Comparison of ENCODE assay signal across 8 cellular contexts in genomic region chr14:23301288-23301968, GRCh38. TPM values are rescaled to one million over a fixed set of nuclear protein-coding genes. Genes with fewer than 3 reads are reported as not detected.
DNase-seq lines count a peak whose midpoint lies in the region; ATAC-seq and TF ChIP-seq lines count a peak whose summit lies in the region.

No MANE protein-coding gene starts in this region.

- intact Hi-C loops in heart right ventricle (cut with DNase I) (loop anchor here in 6 of 10 donors (1.0 to 10.0 kb wide), 6 partner anchors 15 to 843 kb away; partner anchors contain the start of genes HOMEZ (in 5 of the 6), PABPN1 (in 2 of the 6), EMC9 (in 1 of the 6) and PSME2 (in 1 of the 6)), posterior vena cava (cut with DNase I) (no loop called here), upper lobe of right lung (cut with DNase I) (no loop called here)

- H3K36me3 ChIP-seq in SU-DHL-6 (ENCODE audit: low read length): peaks cover 5% of the 10 kb centered on the region; the same call in 1 of the 2 replicates
- no peaks in the 10 kb centered on the region for H3K36me3 ChIP-seq in adipocyte (ENCODE audit: control insufficient read depth, insufficient read depth, low read length, severe bottlenecking)
- H3K36me3 ChIP-seq in heart right ventricle: peaks cover 0 to 31% (median 0%) of the 10 kb centered on the region in 9 donors
- peaks cover 18% of the 10 kb centered on the region for H3K36me3 ChIP-seq in upper lobe of right lung

- no peaks in the 10 kb centered on the region for H3K27me3 ChIP-seq in SU-DHL-6 (ENCODE audit: low read length)
- no peaks in the 10 kb centered on the region for H3K27me3 ChIP-seq in adipocyte (replicated peaks; ENCODE audit: control insufficient read depth, insufficient read depth, low read length)
- no peaks in the 10 kb centered on the region for H3K27me3 ChIP-seq in heart right ventricle
- no peaks in the 10 kb centered on the region for H3K27me3 ChIP-seq in upper lobe of right lung

- peak overlapping the region; percentile 88 for H2AFZ ChIP-seq in SU-DHL-6 (ENCODE audit: low read depth, low read length, severe bottlenecking)

- peak; percentile 95 for DNase-seq in NCI-H128 (lab: John Stamatoyannopoulos, UW; ENCODE audit: unreplicated experiment)
- DNase-seq in adipocyte (ENCODE audit: low read depth): peak; percentile 99
- peak; percentile 97 to 99 for DNase-seq in heart right ventricle
- DNase-seq in posterior vena cava (ENCODE audit: low spot score): peak; percentile 99
- DNase-seq in upper lobe of right lung: peak; percentile 100

- ATAC-seq in HG02763 (IDR thresholded peaks at IDR 0.05; ENCODE audit: unreplicated experiment) (peak; percentile 70), heart right ventricle (peak; percentile 83 to 92 (median 88)), upper lobe of right lung (peak; percentile 92)

- TF ChIP-seq CTCF in GM12875 (IDR thresholded peaks at IDR 0.05; ENCODE audit: borderline replicate concordance, insufficient read depth, low read depth, low read length): peak; percentile 86
- TF ChIP-seq CTCF in SU-DHL-6 (IDR thresholded peaks at IDR 0.05; ENCODE audit: insufficient read depth, low read length, poor library complexity, severe bottlenecking): peak; percentile 67
- TF ChIP-seq CTCF in heart right ventricle (IDR thresholded peaks at IDR 0.05): peak; percentile 51 to 94 (median 75)
- peak; percentile 65 for TF ChIP-seq CTCF in upper lobe of right lung (IDR thresholded peaks at IDR 0.05)

- peak overlapping the region; percentile 73 for H3K9ac ChIP-seq in SU-DHL-6 (ENCODE audit: low read length)
- peak overlapping the region; percentile 98 for H3K9ac ChIP-seq in adipocyte (ENCODE audit: low read length)

- no peaks in the 10 kb centered on the region for H4K20me1 ChIP-seq in SU-DHL-6 (ENCODE audit: low read depth, low read length)

- peak overlapping the region; percentile 74 for H3K4me2 ChIP-seq in SU-DHL-6 (ENCODE audit: low read depth, low read length, poor library complexity, severe bottlenecking)

- peak overlapping the region; percentile 75 for H3K27ac ChIP-seq in SU-DHL-6 (ENCODE audit: low read depth, low read length)
- H3K27ac ChIP-seq in heart right ventricle: peak overlapping the region; percentile 94 to 100 (median 98)
- peak overlapping the region; percentile 97 for H3K27ac ChIP-seq in upper lobe of right lung

- 0 to 1% methylated on average over 84 to 87 of the region's 87 CpGs for WGBS in heart right ventricle, 2 donors

- H3K4me1 ChIP-seq in adipocyte (ENCODE audit: control insufficient read depth, insufficient read depth, low read length) (peaks cover 45% of the 10 kb centered on the region), heart right ventricle (peaks cover 7 to 52% (median 41%) of the 10 kb centered on the region in 9 donors), upper lobe of right lung (peaks cover 31% of the 10 kb centered on the region)

- H3K4me3 ChIP-seq in GM12875 (ENCODE audit: low read depth, low read length): peak overlapping the region; percentile 65
- H3K4me3 ChIP-seq in SU-DHL-6 (ENCODE audit: insufficient read depth, low read length, poor library complexity, severe bottlenecking): peak overlapping the region; percentile 76
- peak overlapping the region; percentile 97 for H3K4me3 ChIP-seq in adipocyte (ENCODE audit: low read length)
- H3K4me3 ChIP-seq in heart right ventricle: peak overlapping the region; percentile 66 to 94 (median 81)
- peak overlapping the region; percentile 66 for H3K4me3 ChIP-seq in upper lobe of right lung

- H3K9me2 ChIP-seq in SU-DHL-6 (replicated peaks; ENCODE audit: insufficient read depth, low read length): no peaks in the 10 kb centered on the region

- H3F3A ChIP-seq in SU-DHL-6 (ENCODE audit: insufficient read depth): peaks cover 6% of the 10 kb centered on the region; the same call in 1 of the 2 replicates

- H3K79me2 ChIP-seq in SU-DHL-6 (ENCODE audit: insufficient read depth, low read length): peaks cover 5% of the 10 kb centered on the region; the same call in 1 of the 2 replicates

- H3K9me3 ChIP-seq in SU-DHL-6 (ENCODE audit: insufficient read depth, low read length) (no peaks in the 10 kb centered on the region), adipocyte (ENCODE audit: control insufficient read depth, low read length) (no peaks in the 10 kb centered on the region), heart right ventricle (no peaks in the 10 kb centered on the region), upper lobe of right lung (no peaks in the 10 kb centered on the region)

RNA-seq across cellular contexts. Expression of gene PPP1R3E, which starts 1.2 kb away (rescaled TPM):
- total RNA-seq in heart right ventricle (1 to 10 TPM; 4.5 to 9.3 (median 6.6) TPM), posterior vena cava (1 to 10 TPM; 8.5 to 9.1 TPM), upper lobe of right lung (14.6 TPM)
- 10 to 100 TPM in 1 of 2 donors, 1 to 10 TPM in 1; 2.3 to 20.6 TPM for polyA plus RNA-seq in heart right ventricle

RNA-seq across cellular contexts. Expression of gene BCL2L2, which starts 5.2 kb away (rescaled TPM):
- total RNA-seq in heart right ventricle (10 to 100 TPM; 33.3 to 44.9 (median 38.2) TPM), posterior vena cava (10 to 100 TPM; 65.6 to 81.7 TPM), upper lobe of right lung (53.0 TPM)
- polyA plus RNA-seq in heart right ventricle: 10 to 100 TPM; 16.8 to 22.4 TPM

RNA-seq across cellular contexts. Expression of gene HOMEZ, which starts 15.5 kb away (rescaled TPM):
- total RNA-seq in heart right ventricle (10 to 100 TPM in 4 of 10 donors, 1 to 10 TPM in 6; 5.7 to 13.4 (median 9.5) TPM), posterior vena cava (1 to 10 TPM; 4.9 to 5.2 TPM), upper lobe of right lung (11.0 TPM)
- polyA plus RNA-seq in heart right ventricle: 1 to 10 TPM; 7.0 to 7.3 TPM

RNA-seq across cellular contexts. Expression of gene PABPN1, which starts 19.8 kb away (rescaled TPM):
- total RNA-seq in heart right ventricle: 10 to 100 TPM; 57.0 to 96.1 (median 67.8) TPM
- polyA plus RNA-seq in heart right ventricle: 100 to 1,000 TPM in 1 of 2 donors, 10 to 100 TPM in 1; 67.0 to 196 TPM
- total RNA-seq in posterior vena cava: 10 to 100 TPM; 67.9 to 79.0 TPM
- 118 TPM for total RNA-seq in upper lobe of right lung

RNA-seq across cellular contexts. Expression of gene SLC22A17, which starts 51.3 kb away (rescaled TPM):
- total RNA-seq in heart right ventricle: 10 to 100 TPM in 4 of 10 donors, 1 to 10 TPM in 6; 4.8 to 18.9 (median 9.6) TPM
- 10 to 100 TPM in 1 of 2 donors, 1 to 10 TPM in 1; 9.9 to 10.6 TPM for polyA plus RNA-seq in heart right ventricle
- 10 to 100 TPM; 17.7 to 30.6 TPM for total RNA-seq in posterior vena cava
- 12.1 TPM for total RNA-seq in upper lobe of right lung

Comparison
In these comparisons a context has a peak if more than half of its experiments do, and no peak if none do; other contexts are left out.
1. Peak in every context shown above with its lines: DNase-seq, ATAC-seq, H3K4me3 ChIP-seq and H3K27ac ChIP-seq.
2. intact Hi-C loops: an anchor here in heart right ventricle (1.0 to 10.0 kb wide); none called in posterior vena cava and upper lobe of right lung.